8 cellular contexts compared by ENCODE assay signal in the genomic region with DNA sequence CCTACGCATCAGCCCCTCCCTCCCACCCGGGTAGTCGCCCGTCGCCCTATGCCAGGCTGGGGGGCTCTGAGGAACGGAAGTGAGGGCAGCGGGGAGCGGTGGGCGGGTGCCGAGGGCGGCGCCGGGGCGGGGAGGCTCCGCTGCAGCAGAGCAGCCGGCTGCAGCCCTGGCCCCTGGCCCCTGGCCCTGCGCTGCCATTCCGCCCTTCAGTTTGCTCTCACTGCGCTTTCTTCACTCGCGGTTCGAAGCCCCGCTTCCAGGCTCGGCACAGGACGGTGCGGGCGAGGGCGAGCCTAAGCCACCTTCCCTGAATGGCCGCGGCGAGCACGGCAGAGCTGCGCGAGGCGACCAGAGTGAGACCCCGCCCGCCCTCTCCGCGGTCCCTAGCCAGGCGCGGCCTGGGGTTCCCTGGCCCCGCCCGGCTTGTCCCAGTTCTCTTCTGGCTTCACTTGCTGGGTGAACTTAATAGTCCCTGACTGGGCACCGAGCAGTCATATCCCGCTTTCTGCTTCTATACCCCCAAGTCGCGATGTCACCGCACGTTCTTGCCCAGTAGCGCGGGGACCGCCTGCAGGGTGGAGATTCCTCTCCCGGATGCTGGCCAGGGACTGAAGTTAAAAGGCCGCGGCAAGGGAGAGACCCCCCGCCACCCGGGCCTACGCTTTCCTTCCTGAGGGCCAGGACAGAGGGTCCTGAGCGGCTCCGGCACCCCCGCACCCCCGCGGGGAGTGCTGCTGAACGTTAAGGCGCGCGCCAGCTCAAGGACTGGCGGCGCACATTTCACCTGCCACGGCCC. TPM values are rescaled to one million over a fixed set of nuclear protein-coding genes. Genes with fewer than 3 reads are reported as not detected.
A peak's percentile ranks its signal among the peaks of the same experiment; 100 is the strongest.
DNase-seq lines count a peak whose midpoint lies in the region; ATAC-seq and TF ChIP-seq lines count a peak whose summit lies in the region.

No MANE protein-coding gene starts in this region.

- intact Hi-C loops in lower leg skin (cut with DNase I; ENCODE audit: low total_unique reads): no loop called here

- 2 to 4% methylated on average over 28 to 49 of the region's 70 CpGs for WGBS in lower leg skin, 2 donors
- under 1% methylated on average over 70 of the region's 70 CpGs for WGBS in thymus

- peak overlapping the region; percentile 62 for H3K27ac ChIP-seq in caudate nucleus (ENCODE audit: low read depth, low read length)
- no peak overlapping the region for H3K27ac ChIP-seq in thymus (ENCODE audit: low read depth)

- H3K4me3 ChIP-seq in lower leg skin (ENCODE audit: low read depth, poor library complexity, severe bottlenecking) (peak overlapping the region; percentile 46), thymus (ENCODE audit: low read length) (peak overlapping the region; percentile 60)

- ATAC-seq in activated CD4-positive, CD25-positive, alpha-beta regulatory T cell treated with anti-CD3 and anti-CD28 coated beads, Interleukin-2, amount 50 U/mL, for 24 hours: peak; percentile 47 to 50
- ATAC-seq in HG02678 (IDR thresholded peaks at IDR 0.05; ENCODE audit: unreplicated experiment): peak; percentile 56

- no peak for TF ChIP-seq POLR2A in lower leg skin (IDR thresholded peaks at IDR 0.05)

- DNase-seq in activated CD4-positive, CD25-positive, alpha-beta regulatory T cell (lab: John Stamatoyannopoulos, UW): no peak
- DNase-seq in NCI-H69 (lab: John Stamatoyannopoulos, UW) (peak; percentile 79), caudate nucleus (lab: John Stamatoyannopoulos, UW) (peak in 7 of 61 donors; percentile 24 to 57 (median 41)), lower leg skin (ENCODE audit: low spot score in 2 of 2) (no peak), NCI-H1105 (lab: John Stamatoyannopoulos, UW) (no peak)

- peaks cover 11% of the 10 kb centered on the region for H3K4me1 ChIP-seq in thymus (ENCODE audit: control insufficient read depth, insufficient read depth, low read length)

- H3K27me3 ChIP-seq in thymus (ENCODE audit: control insufficient read depth, insufficient read depth): peaks cover 39% of the 10 kb centered on the region

- H3K9me3 ChIP-seq in thymus (ENCODE audit: control insufficient read depth): peaks cover 4% of the 10 kb centered on the region

- H3K36me3 ChIP-seq in thymus (ENCODE audit: control insufficient read depth, insufficient read depth): no peaks in the 10 kb centered on the region

- TF ChIP-seq CTCF in lower leg skin (IDR thresholded peaks at IDR 0.05): no peak

RNA-seq across cellular contexts. Expression of a gene that starts 0.6 kb away (rescaled TPM):
- total RNA-seq in lower leg skin: 1 to 10 TPM in 3 of 4 donors, under 1 TPM in 1; 0.72 to 1.9 (median 1.5) TPM
- 2.0 TPM for polyA plus RNA-seq in thymus
